ENCODE assay signal across 1 cellular context in genomic region chr7:71227126-71227525, GRCh38.
TF ChIP-seq lines count a peak whose summit lies in the region.

No MANE protein-coding gene starts in this region.

TF ChIP-seq in HepG2, 621 proteins besides CTCF, POLR2A, EP300 and RAD21:
- peak; percentile 69; the same call in 1 of the 2 replicates for TF ChIP-seq CEBPB (IDR thresholded peaks at IDR 0.05; ENCODE audit: borderline replicate concordance, low read depth, low read length)
- no peak for TF ChIP-seq AHDC1 (CRISPR knock-in tag; IDR thresholded peaks at IDR 0.05; ENCODE audit: borderline replicate concordance)
